ENCODE assay signal across 15 cellular contexts in the genomic region with DNA sequence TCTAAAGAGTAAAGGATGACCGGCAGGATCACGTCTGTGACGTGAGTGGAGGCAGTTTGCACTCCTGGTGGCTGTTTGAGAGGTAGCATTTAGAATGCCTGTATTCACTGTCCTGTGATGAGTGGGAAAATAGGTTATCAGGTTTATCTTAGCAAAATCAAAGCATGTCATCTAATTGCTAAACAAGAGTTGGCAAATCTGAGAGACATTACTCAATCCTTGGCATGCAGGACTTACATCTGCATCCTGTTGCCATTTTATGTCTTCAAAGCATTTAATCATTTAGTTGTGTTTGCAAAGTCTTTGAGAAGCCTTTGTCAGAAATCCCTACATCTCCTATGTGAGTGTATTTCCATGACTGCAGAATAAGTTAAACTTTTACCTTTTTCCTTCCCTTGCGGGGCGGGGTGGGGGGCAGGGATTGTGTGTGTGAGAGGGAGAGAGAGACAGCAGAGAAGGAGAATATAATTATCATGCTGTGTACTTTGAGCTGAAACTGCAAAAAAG. TPM values are rescaled to one million over a fixed set of nuclear protein-coding genes. Genes with fewer than 3 reads are reported as not detected.
DNase-seq lines count a peak whose midpoint lies in the region; ATAC-seq and TF ChIP-seq lines count a peak whose summit lies in the region.
"Had no signal": no experiment of that assay in that cellular context is flagged by ENCODE, and none has a peak within 500 bp of the region (broad histone marks: within the 10 kb centered on the region; RNA-seq: fewer than 3 reads in every experiment).

No MANE protein-coding gene starts in this region.

- no peak overlapping the region for H3K9ac ChIP-seq in SK-N-SH
- H3K9ac ChIP-seq: neural progenitor cell had no signal

- H3K27me3 ChIP-seq in SK-N-SH (ENCODE audit: insufficient read depth) (no peaks in the 10 kb centered on the region), gastroesophageal sphincter (no peaks in the 10 kb centered on the region)
- no peaks in the 10 kb centered on the region for H3K27me3 ChIP-seq in effector memory CD4-positive, alpha-beta T cell (replicated peaks; ENCODE audit: control insufficient read depth, insufficient read depth, low read length, poor library complexity, severe bottlenecking)
- H3K27me3 ChIP-seq: cardiac muscle cell, neural progenitor cell, stomach had no signal

- H3K79me2 ChIP-seq in SK-N-SH (ENCODE audit: insufficient read depth), result no peaks in the 10 kb centered on the region

- no peak overlapping the region for H2AFZ ChIP-seq in SK-N-SH (ENCODE audit: low read depth)
- H2AFZ ChIP-seq: neural progenitor cell had no signal

- ATAC-seq in gastroesophageal sphincter, result peak; percentile 22
- no peak for ATAC-seq in HG03196 (IDR thresholded peaks at IDR 0.05; ENCODE audit: unreplicated experiment)
- ATAC-seq: lower lobe of right lung had no signal

- TF ChIP-seq EP300 in SK-N-SH (IDR thresholded peaks at IDR 0.05; ENCODE audit: borderline replicate concordance in 1 of 2, low read depth in 1 of 2, low read length in 1 of 2) (no peak; a peak in 1 of 4 replicates), gastroesophageal sphincter (IDR thresholded peaks at IDR 0.05) (no peak)

- no peaks in the 10 kb centered on the region for H4K20me1 ChIP-seq in SK-N-SH (ENCODE audit: insufficient read depth)

- no peaks in the 10 kb centered on the region for H3F3A ChIP-seq in SK-N-SH (replicated peaks; ENCODE audit: insufficient read depth)

- POLR2A ChIA-PET in SK-N-SH (lab: Yijun Ruan, JAX), result no interaction called here

- H3K4me3 ChIP-seq in SK-N-SH (ENCODE audit: low read depth in 2 of 2, low read length in 1 of 2), result no peak overlapping the region
- no peak overlapping the region for H3K4me3 ChIP-seq in gastroesophageal sphincter
- H3K4me3 ChIP-seq in effector memory CD4-positive, alpha-beta T cell (ENCODE audit: insufficient read depth, low read depth, low read length, poor library complexity, severe bottlenecking), result no peak overlapping the region
- H3K4me3 ChIP-seq: cardiac muscle cell, lower lobe of right lung, neural progenitor cell, stomach had no signal

- peak; percentile 43 for DNase-seq in GM04503 (ENCODE audit: low read depth)
- peak; percentile 44 for DNase-seq in SK-N-SH
- DNase-seq in renal cortical epithelial cell (ENCODE audit: low read depth), result peak; percentile 13
- no peak for DNase-seq in stimulated activated CD4-positive, alpha-beta T cell treated with anti-CD3 and anti-CD28 coated beads, Interleukin-2, amount 100 ng/mL, for 48 hours
- no peak for DNase-seq in effector memory CD4-positive, alpha-beta T cell
- DNase-seq: activated naive CD4-positive, alpha-beta T cell treated with Interleukin-2 at 50 U/mL for 16 hours; lower lobe of right lung; NCI-H2029; small intestine; stomach had no signal

- TF ChIP-seq POLR2A in gastroesophageal sphincter (IDR thresholded peaks at IDR 0.05), result no peak

- H3K9me2 ChIP-seq in SK-N-SH, result no peaks in the 10 kb centered on the region

- H3K27ac ChIP-seq in SK-N-SH (ENCODE audit: low read depth in 2 of 2, low read length in 1 of 2) (peak overlapping the region in 1 of 2 experiments; percentile 50; a peak in 2 of 4 replicates), gastroesophageal sphincter (peak overlapping the region in 2 of 4 donors; percentile 2 to 4)
- no peak overlapping the region for H3K27ac ChIP-seq in effector memory CD4-positive, alpha-beta T cell (ENCODE audit: insufficient read depth, low read length, poor library complexity, severe bottlenecking)
- H3K27ac ChIP-seq: cardiac muscle cell, lower lobe of right lung, neural progenitor cell, stomach, VCaP had no signal

- CTCF ChIA-PET in SK-N-SH (lab: Yijun Ruan, JAX), result interaction anchor here (2.1 kb wide), 1 partner anchor 16 kb away, joined by 5 read pairs; no protein-coding TSS in a partner anchor

- 93% methylated on average over 5 of the region's 5 CpGs for WGBS in SK-N-SH (ENCODE audit: low lambda C conversion rate)
- 63 to 74% methylated on average over 3 to 5 of the region's 5 CpGs for WGBS in gastroesophageal sphincter (ENCODE audit: low coverage in 1 of 2), 2 donors

- no peaks in the 10 kb centered on the region for H3K9me3 ChIP-seq in SK-N-SH
- H3K9me3 ChIP-seq in gastroesophageal sphincter, result no peaks in the 10 kb centered on the region
- no peaks in the 10 kb centered on the region for H3K9me3 ChIP-seq in effector memory CD4-positive, alpha-beta T cell (ENCODE audit: control insufficient read depth, low read length)
- H3K9me3 ChIP-seq: lower lobe of right lung, stomach had no signal

- H3K36me3 ChIP-seq in SK-N-SH (replicated peaks in 1 of 2; ENCODE audit: control insufficient read depth in 1 of 2, insufficient read depth in 2 of 2, low read length in 1 of 2) (peaks cover 47 to 72% of the 10 kb centered on the region in 2 experiments), gastroesophageal sphincter (peaks cover 0 to 55% of the 10 kb centered on the region in 2 donors)
- H3K36me3 ChIP-seq in effector memory CD4-positive, alpha-beta T cell (ENCODE audit: control insufficient read depth, insufficient read depth, low read length), result peaks cover 45% of the 10 kb centered on the region

- TF ChIP-seq CTCF in SK-N-SH (IDR thresholded peaks at IDR 0.05), result peak; percentile 20; the same call in 1 of the 2 replicates
- peak in 1 of 4 experiments; percentile 10 for TF ChIP-seq CTCF in gastroesophageal sphincter (IDR thresholded peaks at IDR 0.05)

- H3K4me1 ChIP-seq in SK-N-SH (ENCODE audit: control insufficient read depth in 1 of 2, insufficient read depth in 2 of 2, low read depth in 1 of 2, low read length in 1 of 2), result peaks cover 0 to 9% of the 10 kb centered on the region in 2 experiments; a peak in 2 of 4 replicates
- H3K4me1 ChIP-seq in gastroesophageal sphincter, result peaks cover 12 to 45% (median 20%) of the 10 kb centered on the region in 3 donors
- peaks cover 3% of the 10 kb centered on the region for H3K4me1 ChIP-seq in effector memory CD4-positive, alpha-beta T cell (ENCODE audit: control insufficient read depth, insufficient read depth, low read length, poor library complexity, severe bottlenecking)

- TF ChIP-seq RAD21 in SK-N-SH (IDR thresholded peaks at IDR 0.05; ENCODE audit: low read length), result 0 out of 2 replicates have a peak, but pooled peaks have one; percentile 12

- no peak overlapping the region for H3K4me2 ChIP-seq in SK-N-SH
- H3K4me2 ChIP-seq: neural progenitor cell had no signal

TF ChIP-seq in SK-N-SH, 30 proteins besides CTCF, POLR2A, EP300 and RAD21:
- peak; percentile 15; the same call in 1 of the 2 replicates for TF ChIP-seq PBX3 (IDR thresholded peaks at IDR 0.05)
- 0 out of 2 replicates have a peak, but pooled peaks have one; percentile 6 for TF ChIP-seq NFIC (IDR thresholded peaks at IDR 0.05; ENCODE audit: borderline replicate concordance)
- no peak for TF ChIP-seq GATA2 (CRISPR knock-in tag; IDR thresholded peaks at IDR 0.05)
TF ChIP-seq in SK-N-SH: peak in this region for 2.

RNA-seq across cellular contexts. Expression of gene MSANTD1, which starts 41.4 kb away (rescaled TPM):
- 0.15 and 0.18 TPM in 2 replicates for polyA plus RNA-seq in SK-N-SH (2012; rRNA removed)
- polyA plus RNA-seq in SK-N-SH (2012; cell fraction: cytosol; rRNA removed), result 0.07 and 0.08 TPM in 2 replicates
- 1.6 and 1.8 TPM in 2 replicates for polyA plus RNA-seq in SK-N-SH (2012; cell fraction: nucleus; rRNA removed)
- total RNA-seq in gastroesophageal sphincter (1 to 10 TPM in 2 of 4 donors, under 1 TPM in 1, not detected in 1; 0.78 to 6.9 (median 1.5) TPM), renal cortical epithelial cell (0.17 and 0.99 TPM in 2 replicates)

Comparison
In these comparisons a context has a peak if more than half of its experiments do, and no peak if none do; other contexts are left out.
1. DNase-seq: peak in GM04503 (single experiment), SK-N-SH (single experiment) and renal cortical epithelial cell (single experiment); none in stimulated activated CD4-positive, alpha-beta T cell treated with anti-CD3 and anti-CD28 coated beads, Interleukin-2, amount 100 ng/mL, for 48 hours (0 of 2) and effector memory CD4-positive, alpha-beta T cell (0 of 3).